ENCODE assay signal across 6 cellular contexts in genomic region chr20:3152057-3152644, GRCh38. TPM values are rescaled to one million over a fixed set of nuclear protein-coding genes. Genes with fewer than 3 reads are reported as not detected.
A peak's percentile ranks its signal among the peaks of the same experiment; 100 is the strongest.
DNase-seq lines count a peak whose midpoint lies in the region; ATAC-seq and TF ChIP-seq lines count a peak whose summit lies in the region.
"Not testable (repeated sequence)": the region's sequence is repeated elsewhere in the genome, so short reads cannot be mapped to it uniquely, and the experiment has no call there.

No MANE protein-coding gene starts in this region.

- intact Hi-C loops in natural killer cell (cut with micrococcal nuclease), result not testable (repeated sequence)

- H3K9me3 Mint-ChIP-seq in GM23338; activated naive CD4-positive, alpha-beta T cell treated with anti-CD3 and anti-CD28 coated beads, Interleukin-2, amount 50 U/mL, for 72 hours; natural killer cell: not testable (repeated sequence)

- H3F3A ChIP-seq in GM23338 (replicated peaks; ENCODE audit: low read depth), result not testable (repeated sequence)

- H3K4me3 Mint-ChIP-seq in GM23338, natural killer cell: not testable (repeated sequence)

- H2AFZ ChIP-seq in GM23338, result not testable (repeated sequence)

- not testable (repeated sequence) for H3K27me3 ChIP-seq in GM23338 (ENCODE audit: insufficient read depth)

- 0 out of 3 replicates have a peak, but pooled peaks have one; percentile 32 for ATAC-seq in GM23338
- ATAC-seq in activated naive CD4-positive, alpha-beta T cell treated with anti-CD3 and anti-CD28 coated beads, Interleukin-2, amount 50 U/mL, for 72 hours, result peak in 1 of 2 donors; percentile 34
- ATAC-seq in natural killer cell, result not testable (repeated sequence)

- TF ChIP-seq CTCF in GM23338 (conservative IDR thresholded peaks at IDR 0.05; ENCODE audit: low read depth in 2 of 2); natural killer cell (IDR thresholded peaks at IDR 0.05): not testable (repeated sequence)

- not testable (repeated sequence) for H3K27ac Mint-ChIP-seq in GM23338
- peak overlapping the region; percentile 61 to 72 for H3K27ac Mint-ChIP-seq in activated naive CD4-positive, alpha-beta T cell treated with anti-CD3 and anti-CD28 coated beads, Interleukin-2, amount 50 U/mL, for 72 hours
- peak overlapping the region; percentile 34 to 49 for H3K27ac Mint-ChIP-seq in natural killer cell

- peaks cover 19% of the 10 kb centered on the region for H3K36me3 ChIP-seq in GM23338 (ENCODE audit: insufficient read depth)

- H3K27ac ChIP-seq in GM23338 (ENCODE audit: low read depth), result not testable (repeated sequence)

- peak; percentile 18 for DNase-seq in A172 (ENCODE audit: low spot score)
- DNase-seq in GM23338 (ENCODE audit: low spot score); activated naive CD4-positive, alpha-beta T cell treated with anti-CD3 and anti-CD28 coated beads, Interleukin-2, amount 50 U/mL, for 72 hours (ENCODE audit: low spot score in 2 of 2); natural killer cell: not testable (repeated sequence)
- peak; percentile 71 for DNase-seq in MV-4-11 (lab: John Stamatoyannopoulos, UW)
- DNase-seq in fibroblast of peridontal ligament (ENCODE audit: extremely low read depth), result peak; percentile 26

- peaks cover 51% of the 10 kb centered on the region for H4K20me1 ChIP-seq in GM23338 (replicated peaks; ENCODE audit: insufficient read depth)

- not testable (repeated sequence) for H3K27me3 Mint-ChIP-seq in GM23338 (ENCODE audit: insufficient read depth, low read depth, poor library complexity); natural killer cell (ENCODE audit: low read depth in 2 of 2)

- not testable (repeated sequence) for H3K9me2 ChIP-seq in GM23338 (ENCODE audit: insufficient read depth)

- H3K4me1 ChIP-seq in GM23338 (ENCODE audit: insufficient read depth), result not testable (repeated sequence)

- H3K4me2 ChIP-seq in GM23338, result not testable (repeated sequence)

- H3K4me1 Mint-ChIP-seq in GM23338, result not testable (repeated sequence)
- H3K4me1 Mint-ChIP-seq in natural killer cell, result peaks cover 60 to 65% of the 10 kb centered on the region in 2 donors

- peaks cover 82% of the 10 kb centered on the region for H3K79me2 ChIP-seq in GM23338 (replicated peaks; ENCODE audit: insufficient read depth)

- H3K4me3 ChIP-seq in GM23338, result not testable (repeated sequence)

- peaks cover 19% of the 10 kb centered on the region; the same call in 2 of the 3 replicates for H3K36me3 Mint-ChIP-seq in GM23338 (ENCODE audit: low read depth)
- H3K36me3 Mint-ChIP-seq in activated naive CD4-positive, alpha-beta T cell treated with anti-CD3 and anti-CD28 coated beads, Interleukin-2, amount 50 U/mL, for 72 hours, result peaks cover 23 to 31% of the 10 kb centered on the region in 2 donors
- H3K36me3 Mint-ChIP-seq in natural killer cell, result not testable (repeated sequence)

RNA-seq across cellular contexts. Expression of gene FASTKD5, which starts 7.5 kb away (rescaled TPM):
- 20.9 and 26.0 TPM in 2 replicates for total RNA-seq in A172 (2014; rRNA removed; shearing (Covaris generic))
- total RNA-seq in GM23338 (2014; rRNA removed; shearing (Covaris generic)), result 30.7 and 32.8 TPM in 2 replicates
- polyA plus RNA-seq in GM23338 (2016; fragmentation: Nextera tagmentation; extraction: Ambion mirVana), result 12.2 and 12.9 TPM in 2 replicates
- total RNA-seq in activated naive CD4-positive, alpha-beta T cell treated with anti-CD3 and anti-CD28 coated beads, Interleukin-2, amount 50 U/mL, for 72 hours, result 10 to 100 TPM; 18.8 to 24.2 TPM
- 10 to 100 TPM; 35.3 to 40.4 (median 37.1) TPM for total RNA-seq in natural killer cell

RNA-seq across cellular contexts. Expression of gene UBOX5, which starts 7.5 kb away (rescaled TPM):
- total RNA-seq in A172 (2014; rRNA removed; shearing (Covaris generic)), result 4.3 and 4.6 TPM in 2 replicates
- 4.3 and 5.7 TPM in 2 replicates for total RNA-seq in GM23338 (2014; rRNA removed; shearing (Covaris generic))
- 2.4 and 2.7 TPM in 2 replicates for polyA plus RNA-seq in GM23338 (2016; fragmentation: Nextera tagmentation; extraction: Ambion mirVana)
- total RNA-seq in activated naive CD4-positive, alpha-beta T cell treated with anti-CD3 and anti-CD28 coated beads, Interleukin-2, amount 50 U/mL, for 72 hours, result 1 to 10 TPM; 5.5 to 7.1 TPM
- total RNA-seq in natural killer cell, result 10 to 100 TPM in 2 of 3 donors, 1 to 10 TPM in 1; 8.8 to 11.1 (median 10.1) TPM

RNA-seq across cellular contexts. Expression of gene LZTS3, which starts 21.2 kb away (rescaled TPM):
- 2.7 and 5.0 TPM in 2 replicates for total RNA-seq in A172 (2014; rRNA removed; shearing (Covaris generic))
- 29.4 and 40.7 TPM in 2 replicates for total RNA-seq in GM23338 (2014; rRNA removed; shearing (Covaris generic))
- 9.7 and 10.7 TPM in 2 replicates for polyA plus RNA-seq in GM23338 (2016; fragmentation: Nextera tagmentation; extraction: Ambion mirVana)
- total RNA-seq in activated naive CD4-positive, alpha-beta T cell treated with anti-CD3 and anti-CD28 coated beads, Interleukin-2, amount 50 U/mL, for 72 hours, result 1 to 10 TPM; 2.0 to 4.2 TPM
- 1 to 10 TPM; 3.1 to 4.6 (median 3.3) TPM for total RNA-seq in natural killer cell

RNA-seq across cellular contexts. Expression of gene DDRGK1, which starts 52.3 kb away (rescaled TPM):
- 70.0 and 76.8 TPM in 2 replicates for total RNA-seq in A172 (2014; rRNA removed; shearing (Covaris generic))
- total RNA-seq in GM23338 (2014; rRNA removed; shearing (Covaris generic)), result 34.8 and 44.0 TPM in 2 replicates
- 35.7 and 45.5 TPM in 2 replicates for polyA plus RNA-seq in GM23338 (2016; fragmentation: Nextera tagmentation; extraction: Ambion mirVana)
- 100 to 1,000 TPM in 1 of 2 donors, 10 to 100 TPM in 1; 66.4 to 128 TPM for total RNA-seq in activated naive CD4-positive, alpha-beta T cell treated with anti-CD3 and anti-CD28 coated beads, Interleukin-2, amount 50 U/mL, for 72 hours
- total RNA-seq in natural killer cell, result 10 to 100 TPM; 47.8 to 52.6 (median 52.4) TPM

RNA-seq across cellular contexts. Expression of gene ITPA, which starts 57.1 kb away (rescaled TPM):
- total RNA-seq in A172 (2014; rRNA removed; shearing (Covaris generic)), result 85.8 and 92.7 TPM in 2 replicates
- 45.3 and 57.5 TPM in 2 replicates for total RNA-seq in GM23338 (2014; rRNA removed; shearing (Covaris generic))
- 81.7 and 86.6 TPM in 2 replicates for polyA plus RNA-seq in GM23338 (2016; fragmentation: Nextera tagmentation; extraction: Ambion mirVana)
- total RNA-seq in activated naive CD4-positive, alpha-beta T cell treated with anti-CD3 and anti-CD28 coated beads, Interleukin-2, amount 50 U/mL, for 72 hours, result 10 to 100 TPM; 29.9 to 77.4 TPM
- 10 to 100 TPM; 49.6 to 53.2 (median 50.2) TPM for total RNA-seq in natural killer cell
